ENCODE assay signal across 29 cellular contexts in genomic region chr17:11212792-11213191, GRCh38. TPM values are rescaled to one million over a fixed set of nuclear protein-coding genes. Genes with fewer than 3 reads are reported as not detected.
"Had no signal": no experiment of that assay in that cellular context is flagged by ENCODE, and none has a peak within 500 bp of the region (broad histone marks: within the 10 kb centered on the region; RNA-seq: fewer than 3 reads in every experiment).

No MANE protein-coding gene starts in this region.

- H3K4me1 ChIP-seq: stomach, suprapubic skin, testis, thyroid gland, tibial artery, tibial nerve, transverse colon, upper lobe of left lung, upper lobe of right lung, uterus, vagina had no signal

- H3K27ac ChIP-seq: stomach, suprapubic skin, testis, thoracic aorta, thyroid gland, tibial artery, tibial nerve, transverse colon, upper lobe of left lung, upper lobe of right lung, uterus, vagina had no signal

- H3K4me3 Mint-ChIP-seq: stimulated activated effector memory CD8-positive, alpha-beta T cell treated with anti-CD3 and anti-CD28 coated beads, Interleukin-12 subunit alpha, Interleukin-12 subunit beta, amount 100 ng/mL, for 72 hours; stimulated activated memory B cell treated with anti-CD40 and anti-IgM and Interleukin-4, amounts not matched to agents 10 μg/mL and 1 μg/mL and 100 μg/mL, for 72 hours; stimulated activated naive B cell treated with anti-CD40 and anti-IgM and Interleukin-4, amounts not matched to agents 10 μg/mL and 1 μg/mL and 100 μg/mL, for 72 hours; stimulated activated naive CD8-positive, alpha-beta T cell treated with anti-CD3 and anti-CD28 coated beads, Interleukin-15, amount 100 ng/mL, for 72 hours; stimulated activated naive CD8-positive, alpha-beta T cell treated with anti-CD3 and anti-CD28 coated beads, Interleukin-15, Interleukin-2, amounts not matched to agents 100 ng/mL and 50 ng/mL, for 24 hours; type B pancreatic cell had no signal

- H3K4me1 Mint-ChIP-seq: stimulated activated effector memory CD8-positive, alpha-beta T cell treated with anti-CD3 and anti-CD28 coated beads, Interleukin-12 subunit alpha, Interleukin-12 subunit beta, amount 100 ng/mL, for 72 hours; stimulated activated memory B cell treated with anti-CD40 and anti-IgM and Interleukin-4, amounts not matched to agents 10 μg/mL and 1 μg/mL and 100 μg/mL, for 72 hours; stimulated activated naive B cell treated with anti-CD40 and anti-IgM and Interleukin-4, amounts not matched to agents 10 μg/mL and 1 μg/mL and 100 μg/mL, for 72 hours; stimulated activated naive CD8-positive, alpha-beta T cell treated with anti-CD3 and anti-CD28 coated beads, Interleukin-15, amount 100 ng/mL, for 72 hours had no signal

- H3K36me3 ChIP-seq: stomach, suprapubic skin, thoracic aorta, thyroid gland, tibial artery, tibial nerve, transverse colon, upper lobe of left lung, upper lobe of right lung, uterus, vagina had no signal

- H3K27me3 ChIP-seq: stomach, suprapubic skin, testis, thyroid gland, tibial artery, tibial nerve, transverse colon, upper lobe of left lung, upper lobe of right lung, uterus, vagina had no signal

- DNase-seq: stimulated activated CD4-positive, alpha-beta T cell treated with anti-CD3 and anti-CD28 coated beads, Interleukin-2, amount 100 ng/mL, for 48 hours; stimulated activated CD4-positive, alpha-beta T cell treated with anti-CD3 and anti-CD28 coated beads, Interleukin-4, amount 100 ng/mL, for 1 hour; stimulated activated CD4-positive, alpha-beta T cell treated with anti-CD3 and anti-CD28 coated beads, Interleukin-4, amount 100 ng/mL, for 24 hours; stimulated activated CD4-positive, alpha-beta T cell treated with anti-CD3 and anti-CD28 coated beads, Interleukin-4, amount 100 ng/mL, for 4 hours; stimulated activated CD8-positive, alpha-beta memory T cell treated with anti-CD3 and anti-CD28 coated beads, Interleukin-4, amount 100 ng/mL, for 48 hours; stimulated activated naive B cell treated with anti-CD40 and anti-IgM and Interleukin-4, amounts not matched to agents 10 μg/mL and 1 μg/mL and 100 μg/mL, for 72 hours; stimulated activated naive CD4-positive, alpha-beta T cell; stimulated activated naive CD4-positive, alpha-beta T cell treated with Interleukin-2 at 50 U/mL for 16 hours; stimulated activated naive CD8-positive, alpha-beta T cell treated with anti-CD3 and anti-CD28 coated beads, Interleukin-15, amount 100 ng/mL, for 72 hours; stimulated activated naive CD8-positive, alpha-beta T cell treated with anti-CD3 and anti-CD28 coated beads, Interleukin-15, Interleukin-2, amounts not matched to agents 100 U/mL and 50 U/mL, for 24 hours; stomach; substantia nigra; testis; thyroid gland; tibial artery; transverse colon; trophoblast cell; upper lobe of left lung; upper lobe of right lung; uterus had no signal

- FAIRE-seq: urothelium cell line had no signal

- H3K4me3 ChIP-seq: stomach, suprapubic skin, testis, thoracic aorta, thyroid gland, tibial artery, tibial nerve, transverse colon, upper lobe of left lung, upper lobe of right lung, uterus, vagina had no signal

- H3K36me3 Mint-ChIP-seq: stimulated activated effector memory CD8-positive, alpha-beta T cell treated with anti-CD3 and anti-CD28 coated beads, Interleukin-12 subunit alpha, Interleukin-12 subunit beta, amount 100 ng/mL, for 72 hours; stimulated activated memory B cell treated with anti-CD40 and anti-IgM and Interleukin-4, amounts not matched to agents 10 μg/mL and 1 μg/mL and 100 μg/mL, for 72 hours; stimulated activated naive B cell treated with anti-CD40 and anti-IgM and Interleukin-4, amounts not matched to agents 10 μg/mL and 1 μg/mL and 100 μg/mL, for 72 hours; type B pancreatic cell had no signal

- H3K9me3 ChIP-seq: testis, thyroid gland, upper lobe of right lung, uterus, vagina had no signal

- H3K27me3 Mint-ChIP-seq: stimulated activated memory B cell treated with anti-CD40 and anti-IgM and Interleukin-4, amounts not matched to agents 10 μg/mL and 1 μg/mL and 100 μg/mL, for 72 hours; stimulated activated naive B cell treated with anti-CD40 and anti-IgM and Interleukin-4, amounts not matched to agents 10 μg/mL and 1 μg/mL and 100 μg/mL, for 72 hours; stimulated activated naive CD8-positive, alpha-beta T cell treated with anti-CD3 and anti-CD28 coated beads, Interleukin-15, amount 100 ng/mL, for 72 hours; stimulated activated naive CD8-positive, alpha-beta T cell treated with anti-CD3 and anti-CD28 coated beads, Interleukin-15, Interleukin-2, amounts not matched to agents 100 ng/mL and 50 ng/mL, for 24 hours; type B pancreatic cell had no signal

- H3K27ac Mint-ChIP-seq: stimulated activated effector memory CD8-positive, alpha-beta T cell treated with anti-CD3 and anti-CD28 coated beads, Interleukin-12 subunit alpha, Interleukin-12 subunit beta, amount 100 ng/mL, for 72 hours; stimulated activated memory B cell treated with anti-CD40 and anti-IgM and Interleukin-4, amounts not matched to agents 10 μg/mL and 1 μg/mL and 100 μg/mL, for 72 hours; stimulated activated naive B cell treated with anti-CD40 and anti-IgM and Interleukin-4, amounts not matched to agents 10 μg/mL and 1 μg/mL and 100 μg/mL, for 72 hours; stimulated activated naive CD8-positive, alpha-beta T cell treated with anti-CD3 and anti-CD28 coated beads, Interleukin-15, amount 100 ng/mL, for 72 hours; stimulated activated naive CD8-positive, alpha-beta T cell treated with anti-CD3 and anti-CD28 coated beads, Interleukin-15, Interleukin-2, amounts not matched to agents 100 ng/mL and 50 ng/mL, for 24 hours; type B pancreatic cell had no signal

- ATAC-seq: stimulated activated effector memory CD8-positive, alpha-beta T cell treated with anti-CD3 and anti-CD28 coated beads, Interleukin-12 subunit alpha, Interleukin-12 subunit beta, amount 100 ng/mL, for 72 hours; stimulated activated memory B cell treated with anti-CD40 and anti-IgM and Interleukin-4, amounts not matched to agents 10 μg/mL and 1 μg/mL and 100 μg/mL, for 72 hours; stimulated activated naive B cell treated with anti-CD40 and anti-IgM and Interleukin-4, amounts not matched to agents 10 μg/mL and 1 μg/mL and 100 μg/mL, for 72 hours; stimulated activated naive CD8-positive, alpha-beta T cell treated with anti-CD3 and anti-CD28 coated beads, Interleukin-15, amount 100 ng/mL, for 72 hours; stimulated activated naive CD8-positive, alpha-beta T cell treated with anti-CD3 and anti-CD28 coated beads, Interleukin-15, Interleukin-2, amounts not matched to agents 100 U/mL and 50 U/mL, for 24 hours; upper lobe of right lung had no signal

RNA-seq across cellular contexts. Expression of gene SHISA6, which starts 28.2 kb away (rescaled TPM):
- total RNA-seq: upper lobe of right lung had no signal
